In the genomic region with DNA sequence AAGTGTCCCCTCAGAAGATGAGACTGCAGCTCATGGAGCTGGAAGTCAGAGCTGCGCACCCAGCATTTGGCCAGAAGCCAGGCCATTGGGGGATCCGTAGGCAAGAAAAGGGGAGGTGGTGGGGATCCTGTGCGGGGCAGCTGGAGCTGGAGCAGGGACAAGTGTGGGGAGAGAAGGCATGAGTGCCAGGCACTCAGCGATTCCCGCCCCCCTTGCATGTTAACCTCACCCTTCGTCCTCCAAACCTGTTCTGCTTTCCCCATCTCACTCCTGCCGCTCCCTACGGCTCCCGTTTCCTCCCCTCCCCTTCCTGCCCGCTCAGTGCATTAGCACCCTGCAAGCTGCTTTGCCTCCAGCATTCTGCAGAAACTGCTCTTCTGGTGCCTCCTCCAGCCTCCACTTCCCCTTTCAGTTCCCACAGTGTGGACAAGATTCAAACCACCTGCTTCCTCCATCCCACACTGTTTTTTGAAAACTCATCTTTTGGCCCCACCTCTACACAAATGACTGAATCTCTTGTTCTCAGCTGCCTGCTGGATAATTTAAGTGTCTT, we compare ENCODE assay signal across 10 cellular contexts. TPM values are rescaled to one million over a fixed set of nuclear protein-coding genes. Genes with fewer than 3 reads are reported as not detected.
DNase-seq lines count a peak whose midpoint lies in the region; ATAC-seq and TF ChIP-seq lines count a peak whose summit lies in the region.
"Had no signal": no experiment of that assay in that cellular context is flagged by ENCODE, and none has a peak within 500 bp of the region (broad histone marks: within the 10 kb centered on the region; RNA-seq: fewer than 3 reads in every experiment).

No MANE protein-coding gene starts in this region.

- no peak for TF ChIP-seq CTCF in left lung (IDR thresholded peaks at IDR 0.05)

- H3K9me3 ChIP-seq in left lung = no peaks in the 10 kb centered on the region
- H3K9me3 ChIP-seq: ascending aorta, ovary had no signal

- no peak overlapping the region for H3K4me3 ChIP-seq in left lung
- H3K4me3 ChIP-seq: ascending aorta, ovary had no signal

- no peaks in the 10 kb centered on the region for H3K36me3 ChIP-seq in left lung
- H3K36me3 ChIP-seq: ascending aorta, ovary had no signal

- peaks cover 0 to 22% of the 10 kb centered on the region in 2 donors for H3K4me1 ChIP-seq in left lung
- H3K4me1 ChIP-seq: ascending aorta had no signal

- H3K27me3 ChIP-seq in left lung = peaks cover 11 to 74% of the 10 kb centered on the region in 2 donors
- H3K27me3 ChIP-seq: ascending aorta, ovary had no signal

- peak; percentile 57 for ATAC-seq in GM18498 (IDR thresholded peaks at IDR 0.05; ENCODE audit: unreplicated experiment)
- peak; percentile 76 for ATAC-seq in GM21529 (IDR thresholded peaks at IDR 0.05; ENCODE audit: unreplicated experiment)
- ATAC-seq in left lung = peak; percentile 56
- ATAC-seq in GM21360 (IDR thresholded peaks at IDR 0.05; ENCODE audit: unreplicated experiment) = no peak

- DNase-seq in NOMO-1 (lab: John Stamatoyannopoulos, UW; ENCODE audit: unreplicated experiment in 2 of 2) (peak; percentile 50 to 76), left lung (peak in 1 of 2 donors; percentile 43), NCI-H345 treated with DMSO at 0.1 percent for 48 hours (lab: John Stamatoyannopoulos, UW; ENCODE audit: unreplicated experiment) (no peak), SK-N-DZ (ENCODE audit: low spot score) (no peak)

- no peak overlapping the region for H3K27ac ChIP-seq in left lung
- H3K27ac ChIP-seq: ascending aorta, ovary had no signal

- intact Hi-C loops in left lung (cut with DNase I) = no loop called here

RNA-seq across cellular contexts. Expression of gene ALOX15, which starts 5.6 kb away (rescaled TPM):
- total RNA-seq in left lung = 1 to 10 TPM in 1 of 2 donors, under 1 TPM in 1; 0.15 to 4.8 TPM
- not detected in 2 replicates for polyA plus RNA-seq in SK-N-DZ (2014; cell fraction: cytosol; rRNA removed)
- not detected in 2 replicates for polyA plus RNA-seq in SK-N-DZ (2014; cell fraction: nucleus; rRNA removed)
- total RNA-seq: ascending aorta; T-helper 1 cell treated with Interleukin-12 subunit alpha and Interleukin-12 subunit beta and Interleukin-4 antibody, amounts not matched to agents 30 ng/mL and 1 ng/mL, for 36 hours had no signal

RNA-seq across cellular contexts. Expression of gene SMTNL2, which starts 51.6 kb away (rescaled TPM):
- total RNA-seq in left lung = 1 to 10 TPM; 5.5 to 5.7 TPM
- 0.23 and 0.28 TPM in 2 replicates for polyA plus RNA-seq in SK-N-DZ (2014; cell fraction: cytosol; rRNA removed)
- polyA plus RNA-seq in SK-N-DZ (2014; cell fraction: nucleus; rRNA removed) = 0.13 and 0.15 TPM in 2 replicates
- total RNA-seq: T-helper 1 cell treated with Interleukin-12 subunit alpha and Interleukin-12 subunit beta and Interleukin-4 antibody, amounts not matched to agents 30 ng/mL and 1 ng/mL, for 36 hours had no signal

Comparison
In these comparisons a context has a peak if more than half of its experiments do, and no peak if none do; other contexts are left out.
1. DNase-seq: peak in NOMO-1 (2 of 2); none in NCI-H345 treated with DMSO at 0.1 percent for 48 hours (single experiment) and SK-N-DZ (single experiment).